Comparison of ENCODE assay signal across 23 cellular contexts in genomic region chr4:6466756-6467381, GRCh38. TPM values are rescaled to one million over a fixed set of nuclear protein-coding genes. Genes with fewer than 3 reads are reported as not detected.
A peak's percentile ranks its signal among the peaks of the same experiment; 100 is the strongest.
DNase-seq lines count a peak whose midpoint lies in the region; ATAC-seq, FAIRE-seq and TF ChIP-seq lines count a peak whose summit lies in the region.
"Had no signal": no experiment of that assay in that cellular context is flagged by ENCODE, and none has a peak within 500 bp of the region (broad histone marks: within the 10 kb centered on the region; RNA-seq: fewer than 3 reads in every experiment).

No MANE protein-coding gene starts in this region.

- POLR2A ChIA-PET in activated CD4-positive, alpha-beta T cell treated with anti-CD3 and anti-CD28 coated beads, Interleukin-2, amount 10 ng/mL, durations not matched to agents 7 days and 5 days (lab: Charles Lee) = no interaction called here

- ATAC-seq in sciatic nerve (no peak), pancreas (no peak), GM18505 (IDR thresholded peaks at IDR 0.05; ENCODE audit: unreplicated experiment) (no peak), esophagus mucosa (no peak)
- ATAC-seq: Right ventricle myocardium inferior had no signal

- no peaks in the 10 kb centered on the region for H3K36me3 ChIP-seq in esophagus muscularis mucosa
- no peaks in the 10 kb centered on the region for H3K36me3 ChIP-seq in vagina
- H3K36me3 ChIP-seq in pancreas = no peaks in the 10 kb centered on the region

- H3K27ac Mint-ChIP-seq in activated CD4-positive, alpha-beta T cell treated with anti-CD3 and anti-CD28 coated beads, Interleukin-2, amount 10 ng/mL, durations not matched to agents 7 days and 5 days = no peak overlapping the region

- H3K4me1 ChIP-seq in esophagus muscularis mucosa = peaks cover 12 to 20% (median 20%) of the 10 kb centered on the region in 4 donors
- peaks cover 20% of the 10 kb centered on the region for H3K4me1 ChIP-seq in vagina
- H3K4me1 ChIP-seq in pancreas = peaks cover 0 to 2% (median 0%) of the 10 kb centered on the region in 3 donors

- CTCF ChIA-PET in activated CD4-positive, alpha-beta T cell treated with anti-CD3 and anti-CD28 coated beads, Interleukin-2, amount 10 ng/mL, durations not matched to agents 7 days and 5 days (lab: Charles Lee) = interaction anchor here (0.8 kb wide), 1 partner anchor 39 kb away, joined by 3 read pairs; no protein-coding TSS in a partner anchor

- DNase-seq in activated CD4-positive, alpha-beta T cell treated with anti-CD3 and anti-CD28 coated beads, Interleukin-2, amount 10 ng/mL, durations not matched to agents 7 days and 5 days = peak; percentile 5
- no peak for DNase-seq in activated CD4-positive, alpha-beta T cell treated with anti-CD3 and anti-CD28 coated beads, Interleukin-2, amount 50 U/mL, for 1 hour
- peak; percentile 53 for DNase-seq in esophagus muscularis mucosa (ENCODE audit: extremely low spot score)
- peak; percentile 25 for DNase-seq in sciatic nerve (ENCODE audit: low spot score)
- peak; percentile 13 to 52 for DNase-seq in vagina (ENCODE audit: extremely low spot score in 2 of 2)
- DNase-seq in pancreas = no peak
- DNase-seq: AML-193; GOT3; KG1; NCI-H1105 treated with DMSO at 0.1 percent for 48 hours; NCI-H1694; NCI-H2081 treated with DMSO at 0.1 percent for 48 hours; NCI-H446 treated with DMSO at 0.1 percent for 48 hours; NCI-H69; NK-92 treated with Interleukin-12 subunit alpha and Interleukin-12 subunit beta, amount 100 ng/mL, for 24 hours had no signal

- H3K4me1 Mint-ChIP-seq in activated CD4-positive, alpha-beta T cell treated with anti-CD3 and anti-CD28 coated beads, Interleukin-2, amount 10 ng/mL, durations not matched to agents 7 days and 5 days = peaks cover 3% of the 10 kb centered on the region

- intact Hi-C loops in esophagus muscularis mucosa (cut with DNase I) (no loop called here), sciatic nerve (cut with DNase I) (no loop called here), vagina (cut with DNase I) (no loop called here), pancreas (cut with DNase I) (no loop called here)

- TF ChIP-seq POLR2A in esophagus muscularis mucosa (IDR thresholded peaks at IDR 0.05; ENCODE audit: low read depth) = no peak
- TF ChIP-seq POLR2A in vagina (IDR thresholded peaks at IDR 0.05) = no peak
- no peak for TF ChIP-seq POLR2A in GM18505 (IDR thresholded peaks at IDR 0.05; ENCODE audit: borderline replicate concordance, extremely low read depth, insufficient read depth, insufficient read length)

- H3K27ac ChIP-seq in esophagus muscularis mucosa (replicated peaks in 1 of 4) (no peak overlapping the region), vagina (no peak overlapping the region), pancreas (no peak overlapping the region)
- H3K27ac ChIP-seq: 22Rv1, C4-2B had no signal

- no peak for FAIRE-seq in pancreas (lab: Jason Lieb, UNC)
- FAIRE-seq: D721Med, GM12891, RCC 7860 had no signal

- H3K9me3 Mint-ChIP-seq in activated CD4-positive, alpha-beta T cell treated with anti-CD3 and anti-CD28 coated beads, Interleukin-2, amount 10 ng/mL, durations not matched to agents 7 days and 5 days = no peaks in the 10 kb centered on the region

- H3K27me3 ChIP-seq in esophagus muscularis mucosa (peaks cover 0 to 79% (median 11%) of the 10 kb centered on the region in 4 donors), vagina (no peaks in the 10 kb centered on the region), pancreas (peaks cover 0 to 16% (median 0%) of the 10 kb centered on the region in 4 donors)

- 80% methylated on average over 9 of the region's 9 CpGs for WGBS in esophagus muscularis mucosa
- 52 to 54% methylated on average over 9 of the region's 9 CpGs for WGBS in pancreas, 2 donors

- TF ChIP-seq CTCF in esophagus muscularis mucosa (IDR thresholded peaks at IDR 0.05) (no peak), vagina (IDR thresholded peaks at IDR 0.05) (no peak), pancreas (IDR thresholded peaks at IDR 0.05) (no peak)

- peaks cover 34% of the 10 kb centered on the region for H3K27me3 Mint-ChIP-seq in activated CD4-positive, alpha-beta T cell treated with anti-CD3 and anti-CD28 coated beads, Interleukin-2, amount 10 ng/mL, durations not matched to agents 7 days and 5 days

- H3K36me3 Mint-ChIP-seq in activated CD4-positive, alpha-beta T cell treated with anti-CD3 and anti-CD28 coated beads, Interleukin-2, amount 10 ng/mL, durations not matched to agents 7 days and 5 days (ENCODE audit: low read depth) = no peaks in the 10 kb centered on the region

- no peaks in the 10 kb centered on the region for H3K9me3 ChIP-seq in esophagus muscularis mucosa
- no peaks in the 10 kb centered on the region for H3K9me3 ChIP-seq in vagina
- H3K9me3 ChIP-seq in pancreas = no peaks in the 10 kb centered on the region

- H3K4me3 ChIP-seq in esophagus muscularis mucosa = no peak overlapping the region
- no peak overlapping the region for H3K4me3 ChIP-seq in vagina
- H3K4me3 ChIP-seq in pancreas = no peak overlapping the region

- no peak overlapping the region for H3K4me3 Mint-ChIP-seq in activated CD4-positive, alpha-beta T cell treated with anti-CD3 and anti-CD28 coated beads, Interleukin-2, amount 10 ng/mL, durations not matched to agents 7 days and 5 days

- no peak for TF ChIP-seq EP300 in esophagus muscularis mucosa (IDR thresholded peaks at IDR 0.05)

RNA-seq across cellular contexts. Expression of gene PPP2R2C, which starts 5.5 kb away (rescaled TPM):
- not detected for total RNA-seq in activated CD4-positive, alpha-beta T cell treated with anti-CD3 and anti-CD28 coated beads, Interleukin-2, amount 10 ng/mL, durations not matched to agents 7 days and 5 days
- 1 to 10 TPM in 3 of 4 donors, under 1 TPM in 1; 0.50 to 2.7 (median 1.4) TPM for total RNA-seq in esophagus muscularis mucosa
- 0.58 TPM for total RNA-seq in sciatic nerve
- total RNA-seq in vagina = 17.2 TPM
- 1 to 10 TPM in 1 of 6 donors, under 1 TPM in 5; 0.05 to 1.1 (median 0.54) TPM for total RNA-seq in pancreas
- 1 to 10 TPM in 1 of 2 donors, under 1 TPM in 1; 0.42 to 2.0 TPM for polyA plus RNA-seq in pancreas
- total RNA-seq in esophagus mucosa = 65.7 TPM

Comparison
In these comparisons a context has a peak if more than half of its experiments do, and no peak if none do; other contexts are left out.
1. DNase-seq: peak in activated CD4-positive, alpha-beta T cell treated with anti-CD3 and anti-CD28 coated beads, Interleukin-2, amount 10 ng/mL, durations not matched to agents 7 days and 5 days (single experiment), esophagus muscularis mucosa (single experiment), sciatic nerve (single experiment) and vagina (2 of 2); none in activated CD4-positive, alpha-beta T cell treated with anti-CD3 and anti-CD28 coated beads, Interleukin-2, amount 50 U/mL, for 1 hour (single experiment) and pancreas (0 of 6).